Comparison of ENCODE assay signal across 23 cellular contexts in the genomic region with DNA sequence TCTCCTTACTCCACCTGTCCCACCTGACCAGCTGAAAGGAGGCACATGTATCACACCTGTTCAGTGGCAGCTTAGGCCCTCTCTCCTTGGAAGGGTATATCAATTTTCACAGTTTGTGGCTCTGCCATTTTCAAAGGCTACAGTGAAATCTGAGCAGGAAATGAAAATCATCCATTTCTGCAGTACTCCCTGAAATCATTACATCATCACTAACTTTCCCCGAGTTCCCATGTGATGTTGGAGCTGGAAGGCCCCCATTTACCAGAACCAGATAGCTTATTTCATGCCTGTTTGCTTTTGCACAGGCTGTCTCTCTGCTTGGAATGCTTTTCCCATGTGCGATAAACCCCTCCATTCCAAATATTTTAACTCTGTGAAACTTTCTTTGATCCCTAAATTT.
"Had no signal": no experiment of that assay in that cellular context is flagged by ENCODE, and none has a peak within 500 bp of the region (broad histone marks: within the 10 kb centered on the region; RNA-seq: fewer than 3 reads in every experiment).

No MANE protein-coding gene starts in this region.

- H3K27me3 ChIP-seq: body of pancreas, esophagus squamous epithelium, hepatocyte, thyroid gland had no signal

- H3K9me3 Mint-ChIP-seq: central memory CD8-positive, alpha-beta T cell had no signal

- H3K4me2 ChIP-seq: hepatocyte had no signal

- DNase-seq: activated CD4-positive, alpha-beta T cell treated with anti-CD3 and anti-CD28 coated beads for 4 hours; activated CD8-positive, alpha-beta memory T cell treated with anti-CD3 and anti-CD28 coated beads, Interleukin-2, amount 50 U/mL, for 4 hours; activated CD8-positive, alpha-beta T cell treated with anti-CD3 and anti-CD28 coated beads, Interleukin-2, amount 10 ng/mL, durations not matched to agents 7 days and 5 days; activated effector memory CD4-positive, alpha-beta T cell treated with anti-CD3 and anti-CD28 coated beads, Interleukin-2, amount 50 U/mL, for 16 hours; activated T-cell treated with anti-CD3 and anti-CD28 coated beads, Interleukin-2, amount 50 U/mL, for 48 hours; amygdala; body of pancreas; cortex of kidney; effector CD4-positive, alpha-beta T cell; esophagus squamous epithelium; left lung; mucosa of descending colon; naive thymus-derived CD4-positive, alpha-beta T cell; stimulated activated CD4-positive, alpha-beta T cell treated with anti-CD3 and anti-CD28 coated beads, Interleukin-15, amount 100 ng/mL, for 24 hours; stimulated activated CD4-positive, alpha-beta T cell treated with anti-CD3 and anti-CD28 coated beads, Interleukin-4, amount 100 ng/mL, for 1 hour; stimulated activated naive B cell treated with anti-CD40 and anti-IgM and Interleukin-4, amounts not matched to agents 10 μg/mL and 1 μg/mL and 100 μg/mL, for 72 hours; T-helper 17 cell; thyroid gland had no signal

- H3K79me2 ChIP-seq: hepatocyte had no signal

- H3K27me3 Mint-ChIP-seq: activated naive CD8-positive, alpha-beta T cell; central memory CD8-positive, alpha-beta T cell; T-helper 17 cell had no signal

- H3K27ac ChIP-seq: body of pancreas, esophagus squamous epithelium, hepatocyte, left lung, neutrophil, skin epidermis, thyroid gland had no signal

- H3K4me3 Mint-ChIP-seq: activated CD8-positive, alpha-beta T cell treated with anti-CD3 and anti-CD28 coated beads, Interleukin-2, amount 10 ng/mL, durations not matched to agents 7 days and 5 days; central memory CD8-positive, alpha-beta T cell; stimulated activated naive B cell treated with anti-CD40 and anti-IgM and Interleukin-4, amounts not matched to agents 10 μg/mL and 1 μg/mL and 100 μg/mL, for 72 hours had no signal

- H3K9me3 ChIP-seq: body of pancreas, esophagus squamous epithelium, left lung, mucosa of descending colon, neutrophil, thyroid gland had no signal

- H3K4me1 ChIP-seq: left lung, thyroid gland had no signal

- H3K36me3 ChIP-seq: left lung, neutrophil, thyroid gland had no signal

- H3K27ac Mint-ChIP-seq: activated CD8-positive, alpha-beta T cell treated with anti-CD3 and anti-CD28 coated beads, Interleukin-2, amount 10 ng/mL, durations not matched to agents 7 days and 5 days; activated naive CD8-positive, alpha-beta T cell; stimulated activated naive B cell treated with anti-CD40 and anti-IgM and Interleukin-4, amounts not matched to agents 10 μg/mL and 1 μg/mL and 100 μg/mL, for 72 hours; T-helper 17 cell had no signal

- ATAC-seq: activated CD8-positive, alpha-beta T cell treated with anti-CD3 and anti-CD28 coated beads, Interleukin-2, amount 10 ng/mL, durations not matched to agents 7 days and 5 days; body of pancreas; left lung; mucosa of descending colon; naive thymus-derived CD4-positive, alpha-beta T cell; stimulated activated naive B cell treated with anti-CD40 and anti-IgM and Interleukin-4, amounts not matched to agents 10 μg/mL and 1 μg/mL and 100 μg/mL, for 72 hours; T-helper 17 cell had no signal

- H2AFZ ChIP-seq: hepatocyte had no signal

- H3K4me3 ChIP-seq: body of pancreas, esophagus squamous epithelium, hepatocyte, left lung, mucosa of descending colon, skin epidermis, thyroid gland had no signal
